8 cellular contexts compared by ENCODE assay signal in the genomic region with DNA sequence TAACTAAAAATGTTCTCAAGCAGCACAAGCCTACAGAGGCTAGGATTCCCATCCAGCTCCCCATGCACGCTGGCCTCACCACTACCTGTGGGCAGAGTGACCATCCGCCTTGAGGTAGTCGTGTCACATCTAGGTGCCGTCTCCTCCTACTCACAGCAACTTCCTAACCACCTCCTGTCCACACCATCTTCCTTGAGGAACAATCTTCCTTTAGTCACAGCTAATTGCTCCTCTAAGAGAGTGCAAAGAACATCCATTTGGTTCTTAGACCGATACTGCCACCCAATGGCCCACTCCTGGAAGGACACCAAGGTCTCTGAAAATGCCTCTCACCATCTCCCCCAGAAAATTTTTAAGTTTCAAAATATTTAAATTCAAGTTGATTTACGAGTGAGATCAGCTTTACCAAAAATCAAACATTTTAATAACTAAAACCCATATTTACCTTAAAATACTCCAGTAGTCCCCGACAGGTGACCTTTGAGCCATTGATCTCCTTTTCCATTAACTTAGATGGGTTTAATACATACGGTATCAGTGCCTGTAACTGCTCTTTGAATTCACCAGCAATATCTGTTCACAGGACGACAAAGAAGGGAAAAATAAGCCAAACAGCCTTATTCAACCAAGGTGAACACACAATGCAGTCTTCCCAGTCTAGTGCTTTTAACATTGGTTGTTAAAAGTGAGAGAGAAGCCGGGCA. TPM values are rescaled to one million over a fixed set of nuclear protein-coding genes. Genes with fewer than 3 reads are reported as not detected.
A peak's percentile ranks its signal among the peaks of the same experiment; 100 is the strongest.
DNase-seq lines count a peak whose midpoint lies in the region; ATAC-seq, FAIRE-seq and TF ChIP-seq lines count a peak whose summit lies in the region.

No MANE protein-coding gene starts in this region.

- H3K9ac ChIP-seq in astrocyte (ENCODE audit: low read length), result no peak overlapping the region
- H3K9ac ChIP-seq in smooth muscle cell (ENCODE audit: low read depth), result no peak overlapping the region

- no peak overlapping the region for H3K4me3 Mint-ChIP-seq in T-helper 2 cell treated with Interferon-gamma antibody and Interleukin-4, amounts not matched to agents 5 μg/mL and 100 μg/mL, for 36 hours
- no peak overlapping the region for H3K4me3 Mint-ChIP-seq in astrocyte (ENCODE audit: unreplicated experiment)

- ATAC-seq in HG03108 (IDR thresholded peaks at IDR 0.05; ENCODE audit: unreplicated experiment) (no peak), GM19395 (IDR thresholded peaks at IDR 0.05; ENCODE audit: unreplicated experiment) (no peak)

- H3K36me3 ChIP-seq in MG63 (peaks cover 73% of the 10 kb centered on the region), astrocyte (ENCODE audit: insufficient read depth, low read length) (peaks cover 21% of the 10 kb centered on the region), hepatocyte (replicated peaks; ENCODE audit: insufficient read depth, low read depth) (peaks cover 3% of the 10 kb centered on the region), smooth muscle cell (ENCODE audit: low read depth) (no peaks in the 10 kb centered on the region)

- peaks cover 4% of the 10 kb centered on the region for H3F3A ChIP-seq in smooth muscle cell (ENCODE audit: low read depth)

- H3K27me3 ChIP-seq in MG63 (no peaks in the 10 kb centered on the region), astrocyte (ENCODE audit: insufficient read depth, low read length) (no peaks in the 10 kb centered on the region), hepatocyte (no peaks in the 10 kb centered on the region), smooth muscle cell (ENCODE audit: low read depth) (no peaks in the 10 kb centered on the region)

- no peaks in the 10 kb centered on the region for H3K9me3 Mint-ChIP-seq in T-helper 2 cell treated with Interferon-gamma antibody and Interleukin-4, amounts not matched to agents 5 μg/mL and 100 μg/mL, for 36 hours
- no peaks in the 10 kb centered on the region for H3K9me3 Mint-ChIP-seq in astrocyte (ENCODE audit: unreplicated experiment)

- H4K20me1 ChIP-seq in astrocyte (ENCODE audit: insufficient read depth, low read length) (peaks cover 8% of the 10 kb centered on the region), hepatocyte (ENCODE audit: insufficient read depth, poor library complexity, severe bottlenecking) (no peaks in the 10 kb centered on the region), smooth muscle cell (ENCODE audit: low read depth) (peaks cover 4% of the 10 kb centered on the region)

- WGBS in hepatocyte (ENCODE audit: low lambda C conversion rate, missing lambda C conversion rate), result 55% methylated on average over 10 of the region's 10 CpGs
- 56% methylated on average over 10 of the region's 10 CpGs for WGBS in smooth muscle cell (ENCODE audit: low lambda C conversion rate)

- DNase-seq in MG63, result peak; percentile 25
- peak; percentile 27 for DNase-seq in T-helper 2 cell treated with Interferon-gamma antibody and Interleukin-4, amounts not matched to agents 5 μg/mL and 100 μg/mL, for 36 hours (ENCODE audit: low spot score)
- DNase-seq in astrocyte (ENCODE audit: low read depth), result peak; percentile 31
- peak; percentile 82 for DNase-seq in hepatocyte (ENCODE audit: low spot score)
- no peak for DNase-seq in smooth muscle cell (lab: John Stamatoyannopoulos, UW; ENCODE audit: unreplicated experiment)

- H3K4me3 ChIP-seq in MG63 (no peak overlapping the region), astrocyte (ENCODE audit: insufficient read depth, low read depth, low read length) (no peak overlapping the region), hepatocyte (no peak overlapping the region), smooth muscle cell (no peak overlapping the region)

- H2AFZ ChIP-seq in astrocyte (ENCODE audit: low read depth, low read length) (no peak overlapping the region), hepatocyte (no peak overlapping the region), smooth muscle cell (ENCODE audit: low read depth) (no peak overlapping the region)

- H3K27me3 Mint-ChIP-seq in T-helper 2 cell treated with Interferon-gamma antibody and Interleukin-4, amounts not matched to agents 5 μg/mL and 100 μg/mL, for 36 hours (ENCODE audit: low read depth), result no peaks in the 10 kb centered on the region
- no peaks in the 10 kb centered on the region for H3K27me3 Mint-ChIP-seq in astrocyte (ENCODE audit: low read depth, unreplicated experiment)

- H3K9me2 ChIP-seq in hepatocyte (replicated peaks; ENCODE audit: insufficient read depth), result no peaks in the 10 kb centered on the region

- H3K36me3 Mint-ChIP-seq in T-helper 2 cell treated with Interferon-gamma antibody and Interleukin-4, amounts not matched to agents 5 μg/mL and 100 μg/mL, for 36 hours (ENCODE audit: low read depth), result peaks cover 37% of the 10 kb centered on the region
- peaks cover 10% of the 10 kb centered on the region for H3K36me3 Mint-ChIP-seq in astrocyte (ENCODE audit: low read depth, unreplicated experiment)

- no peaks in the 10 kb centered on the region for H3K9me3 ChIP-seq in MG63
- no peaks in the 10 kb centered on the region for H3K9me3 ChIP-seq in astrocyte (ENCODE audit: insufficient read depth, low read depth, low read length)
- H3K9me3 ChIP-seq in hepatocyte (ENCODE audit: low read depth), result no peaks in the 10 kb centered on the region
- H3K9me3 ChIP-seq in smooth muscle cell (replicated peaks; ENCODE audit: low read depth), result no peaks in the 10 kb centered on the region

- no peak overlapping the region for H3K27ac ChIP-seq in astrocyte (ENCODE audit: low read depth, low read length)
- no peak overlapping the region for H3K27ac ChIP-seq in hepatocyte
- H3K27ac ChIP-seq in smooth muscle cell (ENCODE audit: low read depth), result no peak overlapping the region

- H3K79me2 ChIP-seq in astrocyte (ENCODE audit: insufficient read depth, low read length) (no peaks in the 10 kb centered on the region), hepatocyte (no peaks in the 10 kb centered on the region), smooth muscle cell (ENCODE audit: low read depth) (no peaks in the 10 kb centered on the region)

- FAIRE-seq in G401.6 (lab: Jason Lieb, UNC) (peak; percentile 88), astrocyte (lab: Jason Lieb, UNC) (no peak)

- H3K4me1 ChIP-seq in astrocyte (ENCODE audit: insufficient read depth, low read length) (no peaks in the 10 kb centered on the region), hepatocyte (ENCODE audit: insufficient read depth) (no peaks in the 10 kb centered on the region), smooth muscle cell (ENCODE audit: low read depth) (no peaks in the 10 kb centered on the region)

- H3K4me1 Mint-ChIP-seq in T-helper 2 cell treated with Interferon-gamma antibody and Interleukin-4, amounts not matched to agents 5 μg/mL and 100 μg/mL, for 36 hours (ENCODE audit: low read depth), result peaks cover 19% of the 10 kb centered on the region
- no peaks in the 10 kb centered on the region for H3K4me1 Mint-ChIP-seq in astrocyte (ENCODE audit: low read depth, unreplicated experiment)

- H3K4me2 ChIP-seq in astrocyte (ENCODE audit: low read length) (no peak overlapping the region), hepatocyte (no peak overlapping the region), smooth muscle cell (no peak overlapping the region)

- peak; percentile 93 for TF ChIP-seq CTCF in astrocyte (IDR thresholded peaks at IDR 0.05; ENCODE audit: insufficient read depth, low read depth, low read length)
- peak; percentile 83 for TF ChIP-seq CTCF in hepatocyte (IDR thresholded peaks at IDR 0.05; ENCODE audit: poor library complexity)
- peak; percentile 78 for TF ChIP-seq CTCF in smooth muscle cell (IDR thresholded peaks at IDR 0.05; ENCODE audit: borderline replicate concordance, insufficient read depth, poor library complexity, severe bottlenecking)

- H3K27ac Mint-ChIP-seq in T-helper 2 cell treated with Interferon-gamma antibody and Interleukin-4, amounts not matched to agents 5 μg/mL and 100 μg/mL, for 36 hours, result no peak overlapping the region
- H3K27ac Mint-ChIP-seq in astrocyte (ENCODE audit: unreplicated experiment), result no peak overlapping the region

RNA-seq across cellular contexts. Expression of gene PLAAT3, which starts 21.7 kb away (rescaled TPM):
- 13.6 and 28.8 TPM in 2 replicates for total RNA-seq in MG63 (2014; rRNA removed; shearing (Covaris generic); ENCODE audit: low replicate concordance)
- total RNA-seq in astrocyte, result 11.5 and 15.5 TPM in 2 replicates
- 26.9 and 32.4 TPM in 2 replicates for total RNA-seq in hepatocyte
- 49.6 and 59.9 TPM in 2 replicates for polyA plus RNA-seq in hepatocyte
- 2.5 and 5.2 TPM in 2 replicates for total RNA-seq in smooth muscle cell
- 0.90 and 5.0 TPM in 2 replicates for polyA plus RNA-seq in smooth muscle cell

RNA-seq across cellular contexts. Expression of gene ATL3, which starts 35.3 kb away (rescaled TPM):
- total RNA-seq in MG63 (2014; rRNA removed; shearing (Covaris generic); ENCODE audit: low replicate concordance), result 92.4 and 93.6 TPM in 2 replicates
- total RNA-seq in astrocyte, result 45.2 and 47.9 TPM in 2 replicates
- 30.1 and 36.2 TPM in 2 replicates for total RNA-seq in hepatocyte
- polyA plus RNA-seq in hepatocyte, result 8.7 and 9.7 TPM in 2 replicates
- total RNA-seq in smooth muscle cell, result 32.5 and 37.5 TPM in 2 replicates
- polyA plus RNA-seq in smooth muscle cell, result 13.0 and 14.9 TPM in 2 replicates

RNA-seq across cellular contexts. Expression of gene RTN3, which starts 45.4 kb away (rescaled TPM):
- 107 and 112 TPM in 2 replicates for total RNA-seq in MG63 (2014; rRNA removed; shearing (Covaris generic); ENCODE audit: low replicate concordance)
- total RNA-seq in astrocyte (99.5 and 106 TPM in 2 replicates), hepatocyte (85.4 and 89.9 TPM in 2 replicates), smooth muscle cell (59.5 and 64.9 TPM in 2 replicates)
- polyA plus RNA-seq in hepatocyte (84.0 and 108 TPM in 2 replicates), smooth muscle cell (43.5 and 50.9 TPM in 2 replicates)
